Comparison of ENCODE assay signal across 9 cellular contexts in genomic region chr5:128116445-128116844, GRCh38.
"Had no signal": no experiment of that assay in that cellular context is flagged by ENCODE, and none has a peak within 500 bp of the region (broad histone marks: within the 10 kb centered on the region; RNA-seq: fewer than 3 reads in every experiment).

No MANE protein-coding gene starts in this region.

- ATAC-seq: HepG2, K562 had no signal

- H3K27ac ChIP-seq: HL-60, KMS-11 had no signal

- FAIRE-seq: HepG2, HTR-8/SVneo, K562 had no signal

- H3K4me3 ChIP-seq: K562 had no signal

- H3K9ac ChIP-seq: KMS-11 had no signal

- H3K4me2 ChIP-seq: KMS-11 had no signal

- DNase-seq: IMR-90, Karpas-422, KBM-7, KG1 had no signal
